8 cellular contexts compared by ENCODE assay signal in the genomic region with DNA sequence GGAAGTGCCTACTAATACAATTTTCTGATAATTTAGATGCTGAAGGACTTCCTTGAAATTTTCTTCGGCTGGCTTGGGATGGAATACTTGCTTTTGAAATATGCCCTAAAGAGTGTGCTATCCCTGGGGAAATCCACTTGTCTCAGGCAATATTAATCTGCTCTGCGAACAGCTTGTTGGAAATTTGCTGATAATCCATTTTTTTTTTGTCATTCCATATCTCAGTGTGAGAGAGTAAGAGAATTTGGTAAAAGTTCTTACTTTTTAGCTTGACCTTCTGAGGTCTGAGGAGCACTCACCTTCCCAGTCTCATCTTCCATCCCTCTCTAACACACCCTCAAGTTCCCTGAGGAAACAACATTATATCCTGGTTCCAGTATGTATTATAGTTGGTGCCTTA.
"Had no signal": no experiment of that assay in that cellular context is flagged by ENCODE, and none has a peak within 500 bp of the region (broad histone marks: within the 10 kb centered on the region; RNA-seq: fewer than 3 reads in every experiment).

No MANE protein-coding gene starts in this region.

- ATAC-seq: GM12878 had no signal

- H3K4me3 ChIP-seq: GM12878 had no signal

- DNase-seq: GDM1, GF-D8 had no signal

- FAIRE-seq: G401.6, GM12878, GM12891, GM12892, GM18507, GM19239 had no signal
